Comparison of ENCODE assay signal across 23 cellular contexts in genomic region chr11:117523680-117524079, GRCh38.
DNase-seq lines count a peak whose midpoint lies in the region.
"Had no signal": no experiment of that assay in that cellular context is flagged by ENCODE, and none has a peak within 500 bp of the region (broad histone marks: within the 10 kb centered on the region; RNA-seq: fewer than 3 reads in every experiment).

No MANE protein-coding gene starts in this region.

- 0 out of 2 replicates have a peak, but pooled peaks cover 7% of the 10 kb centered on the region for H3K4me1 ChIP-seq in GM23248 (ENCODE audit: insufficient read depth)
- H3K4me1 ChIP-seq: A549, right atrium auricular region had no signal

- no peaks in the 10 kb centered on the region for H3K9me3 ChIP-seq in GM23248 (ENCODE audit: low read depth)
- H3K9me3 ChIP-seq: A549, neutrophil, Peyer's patch, right atrium auricular region, thoracic aorta had no signal

- H3K9ac ChIP-seq in GM23248: no peak overlapping the region

- no peaks in the 10 kb centered on the region for H3K79me2 ChIP-seq in GM23248 (ENCODE audit: insufficient read depth)

- H3K9me2 ChIP-seq in GM23248 (ENCODE audit: insufficient read depth): no peaks in the 10 kb centered on the region

- H3K4me3 ChIP-seq in GM23248: no peak overlapping the region
- H3K4me3 ChIP-seq: A549, Peyer's patch, right atrium auricular region, thoracic aorta had no signal

- H2AFZ ChIP-seq in GM23248: no peak overlapping the region

- in situ Hi-C loops in GM23248 (cut with MboI): no loop called here

- H3K27ac ChIP-seq in GM23248: no peak overlapping the region
- H3K27ac ChIP-seq: A549, neutrophil, Peyer's patch, right atrium auricular region, thoracic aorta had no signal

- peak; percentile 91 for DNase-seq in 8988T
- peak; percentile 84 for DNase-seq in GM23248
- peak; percentile 7 to 32 for DNase-seq in SW 1271 (lab: John Stamatoyannopoulos, UW)
- DNase-seq in iris pigment epithelial cell (ENCODE audit: low read depth): peak; percentile 35
- no peak for DNase-seq in activated gamma-delta T cell (lab: John Stamatoyannopoulos, UW)
- no peak for DNase-seq in DMS 273 treated with DMSO at 0.1 percent for 48 hours (lab: John Stamatoyannopoulos, UW)
- no peak for DNase-seq in nucleus accumbens (lab: John Stamatoyannopoulos, UW)
- DNase-seq in activated effector memory CD4-positive, alpha-beta T cell treated with Interleukin-2 at 50 U/mL for 16 hours: no peak
- DNase-seq: activated CD4-positive, alpha-beta T cell treated with anti-CD3 and anti-CD28 coated beads for 4 hours; amygdala; CD4-positive, CD25-positive, alpha-beta regulatory T cell; DMS79; Kasumi-1; left ventricle myocardium superior; NCI-H1417 treated with DMSO at 0.1 percent for 48 hours; NCI-H2171 treated with DMSO at 0.1 percent for 48 hours; NCI-H774; Peyer's patch; stimulated activated CD4-positive, alpha-beta T cell treated with anti-CD3 and anti-CD28 coated beads, Interleukin-15, amount 100 ng/mL, for 24 hours had no signal

- H3K27me3 ChIP-seq in GM23248 (replicated peaks; ENCODE audit: insufficient read depth): peaks cover 19% of the 10 kb centered on the region
- H3K27me3 ChIP-seq: neutrophil, Peyer's patch, right atrium auricular region had no signal

- no peaks in the 10 kb centered on the region for H4K20me1 ChIP-seq in GM23248 (ENCODE audit: insufficient read depth)

- no peak overlapping the region for H3K4me2 ChIP-seq in GM23248 (ENCODE audit: unreplicated experiment)
- H3K4me2 ChIP-seq: A549 had no signal

- H3F3A ChIP-seq in GM23248 (ENCODE audit: insufficient read depth): no peaks in the 10 kb centered on the region

- H3K36me3 ChIP-seq in GM23248 (ENCODE audit: low read depth): no peaks in the 10 kb centered on the region
- H3K36me3 ChIP-seq: neutrophil, Peyer's patch, right atrium auricular region, thoracic aorta had no signal

- WGBS in GM23248 (ENCODE audit: low coverage in 1 of 2, low lambda C conversion rate in 2 of 2, missing lambda C conversion rate in 2 of 2), 2 experiments: 6 to 8% methylated on average over 3 of the region's 3 CpGs

Comparison
In these comparisons a context has a peak if more than half of its experiments do, and no peak if none do; other contexts are left out.
1. DNase-seq: peak in 8988T (single experiment), GM23248 (single experiment), SW 1271 (2 of 2) and iris pigment epithelial cell (single experiment); none in activated gamma-delta T cell (single experiment), DMS 273 treated with DMSO at 0.1 percent for 48 hours (single experiment), nucleus accumbens (0 of 56) and activated effector memory CD4-positive, alpha-beta T cell treated with Interleukin-2 at 50 U/mL for 16 hours (single experiment).